In genomic region chr20:3452127-3452526, GRCh38 we compare ENCODE assay signal across 21 cellular contexts.
"Had no signal": no experiment of that assay in that cellular context is flagged by ENCODE, and none has a peak within 500 bp of the region (broad histone marks: within the 10 kb centered on the region; RNA-seq: fewer than 3 reads in every experiment).

No MANE protein-coding gene starts in this region.

- DNase-seq: Karpas-422, KG1, MG63, NCI-H1092, NCI-H1105 treated with DMSO at 0.1 percent for 48 hours, NCI-H1417 treated with DMSO at 0.1 percent for 48 hours, NCI-H146, NCI-H1694 treated with DMSO at 0.1 percent for 48 hours, NCI-H1930, NCI-H2081, NCI-H2107, NCI-H2171, NCI-H226, NCI-H446, NCI-H510A, NCI-H524 treated with DMSO at 0.1 percent for 48 hours, NCI-H69, NCI-H774, SHP77 had no signal

- H3K27ac ChIP-seq: HL-60, RWPE1 had no signal
